In genomic region chr11:23990346-23990745, GRCh38 we compare ENCODE assay signal across 29 cellular contexts.
DNase-seq lines count a peak whose midpoint lies in the region; ATAC-seq and TF ChIP-seq lines count a peak whose summit lies in the region.
"Had no signal": no experiment of that assay in that cellular context is flagged by ENCODE, and none has a peak within 500 bp of the region (broad histone marks: within the 10 kb centered on the region; RNA-seq: fewer than 3 reads in every experiment).

No MANE protein-coding gene starts in this region.

- no peak overlapping the region for H3K27ac ChIP-seq in osteoblast (ENCODE audit: low read depth, low read length)
- H3K27ac ChIP-seq: ascending aorta, esophagus squamous epithelium, HL-60, parathyroid adenoma, spleen, tibial nerve had no signal

- ATAC-seq in HG03457 (IDR thresholded peaks at IDR 0.05; ENCODE audit: unreplicated experiment) = no peak
- ATAC-seq in activated CD8-positive, alpha-beta T cell treated with anti-CD3 and anti-CD28 coated beads, Interleukin-2, amount 10 ng/mL, durations not matched to agents 7 days and 5 days = no peak
- ATAC-seq: activated CD8-positive, alpha-beta T cell treated with anti-CD3 and anti-CD28 coated beads for 36 hours; GM12878; naive thymus-derived CD8-positive, alpha-beta T cell had no signal

- H3K79me2 ChIP-seq in osteoblast (ENCODE audit: insufficient read depth, low read length) = no peaks in the 10 kb centered on the region
- H3K79me2 ChIP-seq: parathyroid adenoma had no signal

- no peaks in the 10 kb centered on the region for H3K27me3 ChIP-seq in osteoblast (ENCODE audit: insufficient read depth, low read length)
- H3K27me3 ChIP-seq: ascending aorta, esophagus squamous epithelium, spleen, tibial nerve had no signal

- POLR2A ChIA-PET in GM10248 (lab: Yijun Ruan, JAX) = no interaction called here
- POLR2A ChIA-PET in activated CD8-positive, alpha-beta T cell treated with anti-CD3 and anti-CD28 coated beads, Interleukin-2, amount 10 ng/mL, durations not matched to agents 7 days and 5 days (lab: Charles Lee) = no interaction called here

- no peaks in the 10 kb centered on the region for H4K20me1 ChIP-seq in osteoblast (ENCODE audit: insufficient read depth, low read length)

- CTCF ChIA-PET in GM10248 (lab: Yijun Ruan, JAX) = no interaction called here
- CTCF ChIA-PET in activated CD8-positive, alpha-beta T cell treated with anti-CD3 and anti-CD28 coated beads, Interleukin-2, amount 10 ng/mL, durations not matched to agents 7 days and 5 days (lab: Charles Lee) = no interaction called here

- H3K4me1 Mint-ChIP-seq in activated CD8-positive, alpha-beta T cell treated with anti-CD3 and anti-CD28 coated beads, Interleukin-2, amount 10 ng/mL, durations not matched to agents 7 days and 5 days (ENCODE audit: low read depth) = no peaks in the 10 kb centered on the region
- H3K4me1 Mint-ChIP-seq: activated naive CD8-positive, alpha-beta T cell treated with anti-CD3 and anti-CD28 coated beads for 36 hours; naive thymus-derived CD8-positive, alpha-beta T cell had no signal

- H3K9me3 Mint-ChIP-seq in activated CD8-positive, alpha-beta T cell treated with anti-CD3 and anti-CD28 coated beads, Interleukin-2, amount 10 ng/mL, durations not matched to agents 7 days and 5 days (ENCODE audit: insufficient read depth) = peaks cover 3% of the 10 kb centered on the region
- H3K9me3 Mint-ChIP-seq: activated naive CD8-positive, alpha-beta T cell treated with anti-CD3 and anti-CD28 coated beads for 36 hours had no signal

- H3K36me3 ChIP-seq in osteoblast (ENCODE audit: insufficient read depth, low read length) = no peaks in the 10 kb centered on the region
- H3K36me3 ChIP-seq: ascending aorta, esophagus squamous epithelium, spleen, tibial nerve had no signal

- no peaks in the 10 kb centered on the region for H3K27me3 Mint-ChIP-seq in activated CD8-positive, alpha-beta T cell treated with anti-CD3 and anti-CD28 coated beads, Interleukin-2, amount 10 ng/mL, durations not matched to agents 7 days and 5 days (ENCODE audit: low read depth)
- H3K27me3 Mint-ChIP-seq: activated CD8-positive, alpha-beta T cell treated with anti-CD3 and anti-CD28 coated beads for 36 hours; activated naive CD8-positive, alpha-beta T cell treated with anti-CD3 and anti-CD28 coated beads for 36 hours; naive thymus-derived CD8-positive, alpha-beta T cell had no signal

- TF ChIP-seq CTCF in osteoblast (IDR thresholded peaks at IDR 0.05; ENCODE audit: extremely low read depth, low read depth, low read length) (no peak), GM10248 (IDR thresholded peaks at IDR 0.05; ENCODE audit: control extremely low read depth, extremely low read depth, low read depth, missing control alignments) (no peak)

- H3K9me3 ChIP-seq in osteoblast (ENCODE audit: low read depth, low read length) = no peaks in the 10 kb centered on the region
- H3K9me3 ChIP-seq: ascending aorta, esophagus squamous epithelium, tibial nerve had no signal

- H2AFZ ChIP-seq in osteoblast (ENCODE audit: low read length) = peak overlapping the region; percentile 13
- H2AFZ ChIP-seq: parathyroid adenoma had no signal

- no peak overlapping the region for H3K27ac Mint-ChIP-seq in activated CD8-positive, alpha-beta T cell treated with anti-CD3 and anti-CD28 coated beads, Interleukin-2, amount 10 ng/mL, durations not matched to agents 7 days and 5 days
- H3K27ac Mint-ChIP-seq: activated CD8-positive, alpha-beta T cell treated with anti-CD3 and anti-CD28 coated beads for 36 hours; activated naive CD8-positive, alpha-beta T cell treated with anti-CD3 and anti-CD28 coated beads for 36 hours; naive thymus-derived CD8-positive, alpha-beta T cell had no signal

- no peak overlapping the region for H3K4me2 ChIP-seq in osteoblast (ENCODE audit: insufficient read depth, low read length)

- H3K4me3 Mint-ChIP-seq in activated CD8-positive, alpha-beta T cell treated with anti-CD3 and anti-CD28 coated beads, Interleukin-2, amount 10 ng/mL, durations not matched to agents 7 days and 5 days = no peak overlapping the region
- H3K4me3 Mint-ChIP-seq: activated CD8-positive, alpha-beta T cell treated with anti-CD3 and anti-CD28 coated beads for 36 hours; activated naive CD8-positive, alpha-beta T cell treated with anti-CD3 and anti-CD28 coated beads for 36 hours; naive thymus-derived CD8-positive, alpha-beta T cell had no signal

- H3K4me3 ChIP-seq in osteoblast (ENCODE audit: insufficient read depth, low read length) = no peak overlapping the region
- H3K4me3 ChIP-seq: ascending aorta, esophagus squamous epithelium, GM12878, spleen, tibial nerve had no signal

- peak; percentile 59 for DNase-seq in EH (ENCODE audit: low read depth)
- DNase-seq in NCI-H69 (lab: John Stamatoyannopoulos, UW) = peak; percentile 48
- DNase-seq in fibroblast of gingiva (ENCODE audit: low read depth) = peak; percentile 44
- no peak for DNase-seq in osteoblast (ENCODE audit: insufficient read length, low spot score, missing footprints)
- DNase-seq in GM10248 (ENCODE audit: extremely low spot score) = no peak
- DNase-seq in activated CD8-positive, alpha-beta T cell treated with anti-CD3 and anti-CD28 coated beads, Interleukin-2, amount 10 ng/mL, durations not matched to agents 7 days and 5 days = no peak
- DNase-seq: activated CD8-positive, alpha-beta T cell treated with anti-CD3 and anti-CD28 coated beads for 36 hours; activated effector memory CD4-positive, alpha-beta T cell treated with Interleukin-2 at 50 U/mL for 16 hours; activated naive CD8-positive, alpha-beta T cell treated with anti-CD3 and anti-CD28 coated beads for 36 hours; activated T-cell treated with anti-CD3 and anti-CD28 coated beads for 4 hours; C1 segment of cervical spinal cord; Calu3; dermis blood vessel endothelial cell; DND-41; esophagus squamous epithelium; islet precursor cell; Karpas-422; midbrain; naive thymus-derived CD8-positive, alpha-beta T cell; NCI-H1092; NCI-H82; spleen; T-helper 2 cell had no signal

- peaks cover 27% of the 10 kb centered on the region for H3K4me1 ChIP-seq in osteoblast (ENCODE audit: insufficient read depth, low read length)
- H3K4me1 ChIP-seq: ascending aorta, esophagus squamous epithelium, parathyroid adenoma, spleen, tibial nerve had no signal

- H3K36me3 Mint-ChIP-seq in activated CD8-positive, alpha-beta T cell treated with anti-CD3 and anti-CD28 coated beads, Interleukin-2, amount 10 ng/mL, durations not matched to agents 7 days and 5 days (ENCODE audit: low read depth) = no peaks in the 10 kb centered on the region
- H3K36me3 Mint-ChIP-seq: activated naive CD8-positive, alpha-beta T cell treated with anti-CD3 and anti-CD28 coated beads for 36 hours; naive thymus-derived CD8-positive, alpha-beta T cell had no signal

Comparison
In these comparisons a context has a peak if more than half of its experiments do, and no peak if none do; other contexts are left out.
1. DNase-seq: peak in EH (single experiment), NCI-H69 (single experiment) and fibroblast of gingiva (single experiment); none in osteoblast (single experiment), GM10248 (single experiment) and activated CD8-positive, alpha-beta T cell treated with anti-CD3 and anti-CD28 coated beads, Interleukin-2, amount 10 ng/mL, durations not matched to agents 7 days and 5 days (single experiment).